1 cellular context compared by ENCODE assay signal in the genomic region with DNA sequence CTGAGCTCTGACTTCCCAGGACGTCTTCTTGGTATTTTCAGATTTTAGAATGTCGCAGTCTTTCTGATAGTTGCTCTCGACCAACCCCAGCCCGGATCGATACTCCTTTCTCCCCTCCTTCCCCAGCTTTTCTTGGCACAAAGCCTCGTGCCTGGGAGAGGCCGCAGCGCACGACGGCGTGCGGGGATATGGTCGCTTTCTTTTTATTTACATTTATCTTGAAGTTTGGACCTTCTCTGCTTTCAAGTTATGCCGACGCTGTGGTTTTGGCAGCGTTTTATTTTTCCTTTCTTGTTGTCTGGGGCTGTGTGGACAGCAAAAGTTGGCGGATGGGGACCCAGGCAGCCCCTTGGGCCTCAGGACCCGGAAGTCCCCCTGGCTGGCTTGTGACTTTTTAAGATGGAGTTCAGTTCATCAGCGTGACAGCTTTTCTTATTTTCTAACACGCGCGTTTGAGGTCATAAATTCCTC.
TF ChIP-seq lines count a peak whose summit lies in the region.

No MANE protein-coding gene starts in this region.

TF ChIP-seq in HepG2, 621 proteins besides CTCF, POLR2A, EP300 and RAD21 (continued from another document and continues in another):
- TF ChIP-seq, protein P1, sequence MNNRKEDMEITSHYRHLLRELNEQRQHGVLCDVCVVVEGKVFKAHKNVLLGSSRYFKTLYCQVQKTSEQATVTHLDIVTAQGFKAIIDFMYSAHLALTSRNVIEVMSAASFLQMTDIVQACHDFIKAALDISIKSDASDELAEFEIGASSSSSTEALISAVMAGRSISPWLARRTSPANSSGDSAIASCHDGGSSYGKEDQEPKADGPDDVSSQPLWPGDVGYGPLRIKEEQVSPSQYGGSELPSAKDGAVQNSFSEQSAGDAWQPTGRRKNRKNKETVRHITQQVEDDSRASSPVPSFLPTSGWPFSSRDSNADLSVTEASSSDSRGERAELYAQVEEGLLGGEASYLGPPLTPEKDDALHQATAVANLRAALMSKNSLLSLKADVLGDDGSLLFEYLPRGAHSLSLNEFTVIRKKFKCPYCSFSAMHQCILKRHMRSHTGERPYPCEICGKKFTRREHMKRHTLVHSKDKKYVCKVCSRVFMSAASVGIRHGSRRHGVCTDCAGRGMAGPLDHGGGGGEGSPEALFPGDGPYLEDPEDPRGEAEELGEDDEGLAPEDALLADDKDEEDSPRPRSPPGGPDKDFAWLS (CRISPR knock-in tag; IDR thresholded peaks at IDR 0.05; ENCODE audit: borderline replicate concordance) = no peak
- TF ChIP-seq DNMT3B (CRISPR knock-in tag; conservative IDR thresholded peaks at IDR 0.05) (0 out of 2 replicates have a peak, but pooled peaks have one; percentile 90), CHD4 (IDR thresholded peaks at IDR 0.05; ENCODE audit: borderline replicate concordance, low read length) (no peak), HIC2 (CRISPR knock-in tag; IDR thresholded peaks at IDR 0.05; ENCODE audit: low read depth) (no peak), IRF2 (CRISPR knock-in tag; IDR thresholded peaks at IDR 0.05) (0 out of 2 replicates have a peak, but pooled peaks have one; percentile 38), ZNF263 (CRISPR knock-in tag; IDR thresholded peaks at IDR 0.05) (no peak), STAG1 (CRISPR knock-in tag; IDR thresholded peaks at IDR 0.05) (no peak), REXO4 (CRISPR knock-in tag; IDR thresholded peaks at IDR 0.05; ENCODE audit: borderline replicate concordance) (no peak), ZNF331 (CRISPR knock-in tag; IDR thresholded peaks at IDR 0.05) (peak; percentile 78), EZH2 (conservative IDR thresholded peaks at IDR 0.05; ENCODE audit: low read depth, low read length) (no peak), HES4 (CRISPR knock-in tag; IDR thresholded peaks at IDR 0.05; ENCODE audit: borderline replicate concordance) (no peak), FOXA1 (IDR thresholded peaks at IDR 0.05) (no peak), FOXA1 (CRISPR knock-in tag; IDR thresholded peaks at IDR 0.05) (peak; percentile 37), CEBPZ (IDR thresholded peaks at IDR 0.05; ENCODE audit: low read length) (no peak), HDAC1 (CRISPR knock-in tag; IDR thresholded peaks at IDR 0.05) (peak; percentile 79), JARID2 (CRISPR knock-in tag; IDR thresholded peaks at IDR 0.05; ENCODE audit: insufficient replicate concordance) (no peak), ZNF501 (CRISPR knock-in tag; IDR thresholded peaks at IDR 0.05) (peak; percentile 80), TAF1 (CRISPR knock-in tag; IDR thresholded peaks at IDR 0.05) (0 out of 2 replicates have a peak, but pooled peaks have one; percentile 10), ARNT (IDR thresholded peaks at IDR 0.05) (no peak), FOSL2 (CRISPR knock-in tag; IDR thresholded peaks at IDR 0.05) (no peak), KDM4B (CRISPR knock-in tag; IDR thresholded peaks at IDR 0.05) (no peak), ZSCAN20 (CRISPR knock-in tag; IDR thresholded peaks at IDR 0.05; ENCODE audit: borderline replicate concordance) (no peak), ZNF703 (CRISPR knock-in tag; IDR thresholded peaks at IDR 0.05; ENCODE audit: borderline replicate concordance) (peak; percentile 33; the same call in 1 of the 2 replicates), GABPA (IDR thresholded peaks at IDR 0.05; ENCODE audit: low read depth, low read length) (no peak), GABPA (CRISPR knock-in tag; IDR thresholded peaks at IDR 0.05; ENCODE audit: low read depth) (peak; percentile 76), PAF1 (CRISPR knock-in tag; IDR thresholded peaks at IDR 0.05) (no peak), CREB3 (CRISPR knock-in tag; IDR thresholded peaks at IDR 0.05) (0 out of 2 replicates have a peak, but pooled peaks have one; percentile 25), NFATC3 (CRISPR knock-in tag; IDR thresholded peaks at IDR 0.05) (no peak), PHB2 (IDR thresholded peaks at IDR 0.05; ENCODE audit: partially characterized antibody) (no peak), GTF3A (CRISPR knock-in tag; conservative IDR thresholded peaks at IDR 0.05) (no peak), NR1H2 (CRISPR knock-in tag; IDR thresholded peaks at IDR 0.05; ENCODE audit: borderline replicate concordance, low read depth) (0 out of 2 replicates have a peak, but pooled peaks have one; percentile 51), HMGXB3 (CRISPR knock-in tag; IDR thresholded peaks at IDR 0.05; ENCODE audit: borderline replicate concordance) (peak; percentile 75), ZSCAN30 (CRISPR knock-in tag; IDR thresholded peaks at IDR 0.05) (no peak), ARHGAP35 (CRISPR knock-in tag; IDR thresholded peaks at IDR 0.05; ENCODE audit: borderline replicate concordance) (no peak), ZNF20 (CRISPR knock-in tag; IDR thresholded peaks at IDR 0.05) (no peak), NFYB (CRISPR knock-in tag; IDR thresholded peaks at IDR 0.05) (peak; percentile 26; the same call in 1 of the 2 replicates), ZNF616 (CRISPR knock-in tag; IDR thresholded peaks at IDR 0.05; ENCODE audit: low read depth) (no peak), ZNF30 (CRISPR knock-in tag; IDR thresholded peaks at IDR 0.05) (no peak), MXI1 (IDR thresholded peaks at IDR 0.05; ENCODE audit: borderline replicate concordance, low read depth, low read length) (no peak), ZNF891 (CRISPR knock-in tag; IDR thresholded peaks at IDR 0.05) (no peak)
- TF ChIP-seq, protein P2, sequence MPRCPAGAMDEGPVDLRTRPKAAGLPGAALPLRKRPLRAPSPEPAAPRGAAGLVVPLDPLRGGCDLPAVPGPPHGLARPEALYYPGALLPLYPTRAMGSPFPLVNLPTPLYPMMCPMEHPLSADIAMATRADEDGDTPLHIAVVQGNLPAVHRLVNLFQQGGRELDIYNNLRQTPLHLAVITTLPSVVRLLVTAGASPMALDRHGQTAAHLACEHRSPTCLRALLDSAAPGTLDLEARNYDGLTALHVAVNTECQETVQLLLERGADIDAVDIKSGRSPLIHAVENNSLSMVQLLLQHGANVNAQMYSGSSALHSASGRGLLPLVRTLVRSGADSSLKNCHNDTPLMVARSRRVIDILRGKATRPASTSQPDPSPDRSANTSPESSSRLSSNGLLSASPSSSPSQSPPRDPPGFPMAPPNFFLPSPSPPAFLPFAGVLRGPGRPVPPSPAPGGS (CRISPR knock-in tag; IDR thresholded peaks at IDR 0.05) = 0 out of 2 replicates have a peak, but pooled peaks have one; percentile 50
- TF ChIP-seq, protein P3, sequence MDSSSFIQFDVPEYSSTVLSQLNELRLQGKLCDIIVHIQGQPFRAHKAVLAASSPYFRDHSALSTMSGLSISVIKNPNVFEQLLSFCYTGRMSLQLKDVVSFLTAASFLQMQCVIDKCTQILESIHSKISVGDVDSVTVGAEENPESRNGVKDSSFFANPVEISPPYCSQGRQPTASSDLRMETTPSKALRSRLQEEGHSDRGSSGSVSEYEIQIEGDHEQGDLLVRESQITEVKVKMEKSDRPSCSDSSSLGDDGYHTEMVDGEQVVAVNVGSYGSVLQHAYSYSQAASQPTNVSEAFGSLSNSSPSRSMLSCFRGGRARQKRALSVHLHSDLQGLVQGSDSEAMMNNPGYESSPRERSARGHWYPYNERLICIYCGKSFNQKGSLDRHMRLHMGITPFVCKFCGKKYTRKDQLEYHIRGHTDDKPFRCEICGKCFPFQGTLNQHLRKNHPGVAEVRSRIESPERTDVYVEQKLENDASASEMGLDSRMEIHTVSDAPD (CRISPR knock-in tag; IDR thresholded peaks at IDR 0.05) = peak; percentile 75; the same call in 1 of the 2 replicates
- TF ChIP-seq, protein P4, sequence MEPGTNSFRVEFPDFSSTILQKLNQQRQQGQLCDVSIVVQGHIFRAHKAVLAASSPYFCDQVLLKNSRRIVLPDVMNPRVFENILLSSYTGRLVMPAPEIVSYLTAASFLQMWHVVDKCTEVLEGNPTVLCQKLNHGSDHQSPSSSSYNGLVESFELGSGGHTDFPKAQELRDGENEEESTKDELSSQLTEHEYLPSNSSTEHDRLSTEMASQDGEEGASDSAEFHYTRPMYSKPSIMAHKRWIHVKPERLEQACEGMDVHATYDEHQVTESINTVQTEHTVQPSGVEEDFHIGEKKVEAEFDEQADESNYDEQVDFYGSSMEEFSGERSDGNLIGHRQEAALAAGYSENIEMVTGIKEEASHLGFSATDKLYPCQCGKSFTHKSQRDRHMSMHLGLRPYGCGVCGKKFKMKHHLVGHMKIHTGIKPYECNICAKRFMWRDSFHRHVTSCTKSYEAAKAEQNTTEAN (CRISPR knock-in tag; conservative IDR thresholded peaks at IDR 0.05) = 0 out of 2 replicates have a peak, but pooled peaks have one; percentile 33
- TF ChIP-seq, protein P5, sequence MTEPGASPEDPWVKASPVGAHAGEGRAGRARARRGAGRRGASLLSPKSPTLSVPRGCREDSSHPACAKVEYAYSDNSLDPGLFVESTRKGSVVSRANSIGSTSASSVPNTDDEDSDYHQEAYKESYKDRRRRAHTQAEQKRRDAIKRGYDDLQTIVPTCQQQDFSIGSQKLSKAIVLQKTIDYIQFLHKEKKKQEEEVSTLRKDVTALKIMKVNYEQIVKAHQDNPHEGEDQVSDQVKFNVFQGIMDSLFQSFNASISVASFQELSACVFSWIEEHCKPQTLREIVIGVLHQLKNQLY (CRISPR knock-in tag; IDR thresholded peaks at IDR 0.05) = peak; percentile 61; the same call in 1 of the 2 replicates
